Comparison of ENCODE assay signal across 16 cellular contexts in the genomic region with DNA sequence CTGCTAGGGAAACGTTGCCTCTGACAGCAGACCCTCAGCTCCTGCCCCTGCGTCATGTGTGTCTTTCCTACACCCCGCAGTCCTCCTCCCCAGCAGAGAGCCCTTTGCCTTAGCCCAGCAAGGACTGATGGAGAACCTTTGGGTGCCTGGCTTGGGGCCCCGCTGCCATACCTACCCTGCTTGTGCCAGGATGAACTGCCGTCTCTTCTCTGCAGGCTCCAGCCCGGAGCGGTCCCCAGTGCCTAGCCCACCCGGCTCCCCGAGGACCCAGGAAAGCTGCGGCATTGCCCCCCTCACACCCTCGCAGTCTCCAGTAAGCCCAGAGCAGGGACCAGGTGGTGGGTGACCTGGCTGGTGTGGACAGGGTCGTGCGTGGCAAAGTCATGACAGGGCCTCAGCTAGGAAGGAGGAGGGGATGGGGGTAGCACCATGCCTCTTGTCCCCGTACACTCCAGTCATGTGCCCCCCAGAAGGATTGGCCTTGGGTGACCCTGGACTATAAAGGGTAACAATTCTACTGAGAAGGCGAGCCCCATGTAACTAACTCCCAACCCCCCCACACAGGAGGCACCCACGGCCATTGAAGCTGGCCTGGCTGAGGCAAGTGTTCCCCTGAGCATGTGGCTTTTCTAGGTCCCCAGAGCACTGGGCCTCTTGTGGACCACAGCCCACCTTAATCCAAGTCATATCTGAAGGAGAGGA. TPM values are rescaled to one million over a fixed set of nuclear protein-coding genes. Genes with fewer than 3 reads are reported as not detected.
DNase-seq lines count a peak whose midpoint lies in the region; ATAC-seq, FAIRE-seq and TF ChIP-seq lines count a peak whose summit lies in the region.
"Had no signal": no experiment of that assay in that cellular context is flagged by ENCODE, and none has a peak within 500 bp of the region (broad histone marks: within the 10 kb centered on the region; RNA-seq: fewer than 3 reads in every experiment).

No MANE protein-coding gene starts in this region.

- no peak for TF ChIP-seq EP300 in H1 (IDR thresholded peaks at IDR 0.05; ENCODE audit: borderline replicate concordance in 1 of 2, low read depth in 2 of 2, low read length in 2 of 2)
- TF ChIP-seq EP300 in upper lobe of left lung (IDR thresholded peaks at IDR 0.05) = no peak

- H4K8ac ChIP-seq in H1 (ENCODE audit: extremely low read depth, insufficient read depth, low read length) = peak overlapping the region; percentile 45; the same call in 1 of the 2 replicates

- no peak overlapping the region for H3K4me3 ChIP-seq in heart right ventricle
- no peak overlapping the region for H3K4me3 ChIP-seq in right atrium auricular region
- no peak overlapping the region for H3K4me3 ChIP-seq in H1 (ENCODE audit: extremely low read depth in 1 of 4, insufficient read depth in 2 of 4, low read depth in 3 of 4, low read length in 4 of 4)
- no peak overlapping the region for H3K4me3 ChIP-seq in upper lobe of left lung
- H3K4me3 ChIP-seq in endodermal cell (ENCODE audit: low read length) = no peak overlapping the region
- H3K4me3 ChIP-seq: A549, MG63 had no signal

- H3K4me1 ChIP-seq in heart right ventricle = peaks cover 9 to 79% (median 42%) of the 10 kb centered on the region in 9 donors
- H3K4me1 ChIP-seq in right atrium auricular region = peaks cover 0 to 45% of the 10 kb centered on the region in 2 donors
- peaks cover 0 to 21% (median 14%) of the 10 kb centered on the region in 4 experiments; a peak in 6 of 7 replicates for H3K4me1 ChIP-seq in H1 (replicated peaks in 1 of 4; ENCODE audit: control insufficient read depth in 3 of 4, insufficient read depth in 4 of 4, low read length in 3 of 4)
- peaks cover 58 to 60% (median 59%) of the 10 kb centered on the region in 4 donors for H3K4me1 ChIP-seq in upper lobe of left lung
- H3K4me1 ChIP-seq in endodermal cell (ENCODE audit: control insufficient read depth, insufficient read depth, low read length) = peaks cover 13% of the 10 kb centered on the region

- no peaks in the 10 kb centered on the region for H3K79me2 ChIP-seq in H1 (ENCODE audit: control insufficient read depth in 1 of 2, insufficient read depth in 2 of 2, low read length in 2 of 2)

- no peaks in the 10 kb centered on the region for H4K20me1 ChIP-seq in H1 (replicated peaks in 1 of 2; ENCODE audit: control insufficient read depth in 1 of 2, insufficient read depth in 2 of 2, low read length in 2 of 2)

- TF ChIP-seq RAD21 in H1 (IDR thresholded peaks at IDR 0.05 in 1 of 2, conservative IDR thresholded peaks at IDR 0.05 in 1 of 2; ENCODE audit: low read depth in 2 of 2, low read length in 2 of 2) = no peak

- POLR2A ChIA-PET in H1 (lab: Charles Lee; ENCODE audit: partially characterized antibody) = interaction anchor here (0.9 to 2.2 kb wide), 6 partner anchors 11 to 64 kb away, joined by 3 to 9 read pairs (median 4); partner anchors contain the start of genes ADAM33 and ADISSP

- H3K23me2 ChIP-seq in H1 (ENCODE audit: low read depth, low read length) = peaks cover 6% of the 10 kb centered on the region; the same call in 1 of the 2 replicates

- no peak for DNase-seq in heart right ventricle
- no peak for DNase-seq in right atrium auricular region (ENCODE audit: low spot score)
- DNase-seq in H1 (ENCODE audit: low read depth in 1 of 2, low spot score in 2 of 2) = no peak
- no peak for DNase-seq in neural crest cell (ENCODE audit: low read depth, low spot score)
- peak in 1 of 2 donors; percentile 53 for DNase-seq in upper lobe of left lung
- no peak for DNase-seq in activated CD8-positive, alpha-beta memory T cell treated with anti-CD3 and anti-CD28 coated beads, Interleukin-2, amount 50 U/mL, for 48 hours
- no peak for DNase-seq in activated CD4-positive, alpha-beta T cell treated with anti-CD3 and anti-CD28 coated beads, Interleukin-2, amount 50 U/mL, for 1 hour
- DNase-seq in endodermal cell = no peak
- DNase-seq: MG63, NCI-H1105 treated with DMSO at 0.1 percent for 48 hours, NCI-H1930, NCI-H2171 treated with DMSO at 0.1 percent for 48 hours, NCI-H774 had no signal

- H3K23ac ChIP-seq in H1 (ENCODE audit: insufficient read length) = no peak overlapping the region

- H3K36me3 ChIP-seq in heart right ventricle = peaks cover 0 to 56% (median 9%) of the 10 kb centered on the region in 9 donors
- no peaks in the 10 kb centered on the region for H3K36me3 ChIP-seq in right atrium auricular region
- no peaks in the 10 kb centered on the region for H3K36me3 ChIP-seq in H1 (ENCODE audit: control insufficient read depth in 2 of 4, insufficient read depth in 4 of 4, low read length in 3 of 4)
- H3K36me3 ChIP-seq in upper lobe of left lung = peaks cover 0 to 37% (median 3%) of the 10 kb centered on the region in 4 donors
- no peaks in the 10 kb centered on the region for H3K36me3 ChIP-seq in endodermal cell (ENCODE audit: control insufficient read depth, insufficient read depth, low read length)
- H3K36me3 ChIP-seq: MG63 had no signal

- H2BK5ac ChIP-seq in H1 (ENCODE audit: low read depth, low read length) = no peak overlapping the region

- no peak overlapping the region for H3K4ac ChIP-seq in H1 (replicated peaks; ENCODE audit: insufficient read length, low read depth, low read length)

- no peaks in the 10 kb centered on the region for H3K9me3 ChIP-seq in heart right ventricle
- no peaks in the 10 kb centered on the region for H3K9me3 ChIP-seq in right atrium auricular region
- H3K9me3 ChIP-seq in H1 (ENCODE audit: insufficient read depth in 2 of 2, low read depth in 1 of 2, low read length in 1 of 2) = no peaks in the 10 kb centered on the region
- H3K9me3 ChIP-seq in upper lobe of left lung = no peaks in the 10 kb centered on the region
- H3K9me3 ChIP-seq in endodermal cell (ENCODE audit: control insufficient read depth, low read length) = no peaks in the 10 kb centered on the region
- H3K9me3 ChIP-seq: A549, MG63 had no signal

- no peak for ATAC-seq in heart right ventricle
- ATAC-seq in upper lobe of left lung (ENCODE audit: low FRiP score in 2 of 2) = no peak

- 0 out of 2 replicates have a peak overlapping the region, but pooled peaks have one; percentile 22 for H2BK20ac ChIP-seq in H1 (ENCODE audit: low read length)

- H3K27me3 Mint-ChIP-seq in neural crest cell (ENCODE audit: low read depth) (peaks cover 23% of the 10 kb centered on the region), endodermal cell (ENCODE audit: insufficient read depth) (peaks cover 14% of the 10 kb centered on the region)

- no peak overlapping the region for H4K91ac ChIP-seq in H1 (replicated peaks; ENCODE audit: insufficient read length, low read length)

- intact Hi-C loops in heart right ventricle (cut with DNase I) = no loop called here

- H3K4me3 Mint-ChIP-seq in neural crest cell (no peak overlapping the region), endodermal cell (no peak overlapping the region)

- TF ChIP-seq POLR2A in H1 (IDR thresholded peaks at IDR 0.05; ENCODE audit: control extremely low read depth in 1 of 2, low read depth in 2 of 2, low read length in 2 of 2) (no peak), upper lobe of left lung (IDR thresholded peaks at IDR 0.05) (no peak)

- 0 out of 2 replicates have a peak overlapping the region, but pooled peaks have one; percentile 0 for H2BK12ac ChIP-seq in H1 (ENCODE audit: low read depth, low read length)

- no peak overlapping the region for H2AFZ ChIP-seq in H1 (ENCODE audit: low read length)

- H3K4me2 ChIP-seq in H1 (ENCODE audit: insufficient read depth in 1 of 2, low read depth in 2 of 2, low read length in 2 of 2) = no peak overlapping the region
- H3K4me2 ChIP-seq: A549 had no signal

- H3K18ac ChIP-seq in H1 (ENCODE audit: extremely low read depth, low read length) = no peak overlapping the region

- no peak overlapping the region for H3K14ac ChIP-seq in H1 (ENCODE audit: insufficient read length)

- TF ChIP-seq CTCF in heart right ventricle (IDR thresholded peaks at IDR 0.05) = no peak
- no peak for TF ChIP-seq CTCF in right atrium auricular region (IDR thresholded peaks at IDR 0.05)
- TF ChIP-seq CTCF in H1 (IDR thresholded peaks at IDR 0.05; ENCODE audit: control extremely low read depth in 1 of 3, insufficient read depth in 1 of 3, low read depth in 1 of 3, low read length in 3 of 3) = no peak
- TF ChIP-seq CTCF in neural crest cell (conservative IDR thresholded peaks at IDR 0.05) = no peak
- TF ChIP-seq CTCF in upper lobe of left lung (IDR thresholded peaks at IDR 0.05) = no peak
- no peak for TF ChIP-seq CTCF in endodermal cell (conservative IDR thresholded peaks at IDR 0.05)

- no peak for FAIRE-seq in H1 (lab: Jason Lieb, UNC)
- FAIRE-seq: A549, H54 had no signal

- H2AK5ac ChIP-seq in H1 (ENCODE audit: low read depth, low read length) = no peak overlapping the region

- H3K9ac ChIP-seq in H1 (replicated peaks in 1 of 4; ENCODE audit: extremely low read depth in 1 of 4, low read depth in 3 of 4, low read length in 3 of 4) (no peak overlapping the region), endodermal cell (ENCODE audit: extremely low read depth, low read length, poor library complexity, severe bottlenecking) (no peak overlapping the region)

- H3K4me1 Mint-ChIP-seq in neural crest cell (peaks cover 30% of the 10 kb centered on the region), endodermal cell (peaks cover 17% of the 10 kb centered on the region)

- no peak overlapping the region for H3K56ac ChIP-seq in H1 (replicated peaks; ENCODE audit: insufficient read length, low read depth, low read length)

- H3K36me3 Mint-ChIP-seq in neural crest cell (ENCODE audit: low read depth) (no peaks in the 10 kb centered on the region), endodermal cell (ENCODE audit: low read depth) (no peaks in the 10 kb centered on the region)

- CTCF ChIA-PET in H1 (lab: Charles Lee; ENCODE audit: partially characterized antibody) = interaction anchor here (0.6 to 18.5 kb wide), 18 partner anchors 13 to 185 kb away, joined by 3 to 308 read pairs (median 5); partner anchors contain the start of gene SIGLEC1

- 88 to 91% methylated on average over 16 of the region's 16 CpGs for whole genome bisulfite sequencing in heart right ventricle, 2 donors
- 85% methylated on average over 12 of the region's 16 CpGs; no CpG with 5 or more reads in 1 of the 2 experiments for WGBS in H1 (ENCODE audit: extremely low coverage in 1 of 2, insufficient coverage in 1 of 2, insufficient read length in 1 of 2, insufficient replicate concordance in 2 of 2, low coverage in 1 of 2, low lambda C conversion rate in 2 of 2, missing lambda C conversion rate in 1 of 2), 2 experiments
- WGBS in upper lobe of left lung, 2 donors = 81 to 84% methylated on average over 9 to 16 of the region's 16 CpGs
- WGBS in endodermal cell (ENCODE audit: insufficient coverage in 1 of 2, insufficient read length in 1 of 2), 2 experiments = 74 to 95% methylated on average over 4 to 16 of the region's 16 CpGs

- no peak overlapping the region for H2BK15ac ChIP-seq in H1 (ENCODE audit: low read length)

- no peaks in the 10 kb centered on the region for H3K79me1 ChIP-seq in H1 (ENCODE audit: low read depth, low read length)

- no peak overlapping the region for H2BK120ac ChIP-seq in H1 (replicated peaks; ENCODE audit: low read depth, low read length)

- peak overlapping the region; percentile 71 for H3K27ac Mint-ChIP-seq in neural crest cell (ENCODE audit: unreplicated experiment)
- no peak overlapping the region for H3K27ac Mint-ChIP-seq in endodermal cell

- H3K27ac ChIP-seq in heart right ventricle (peak overlapping the region in 8 of 10 donors; percentile 75 to 95 (median 87)), right atrium auricular region (peak overlapping the region in 1 of 2 donors; percentile 57), H1 (ENCODE audit: low read depth, low read length) (no peak overlapping the region), upper lobe of left lung (peak overlapping the region; percentile 75 to 91 (median 80)), endodermal cell (ENCODE audit: low read depth, low read length) (no peak overlapping the region)

- no peaks in the 10 kb centered on the region for H3K9me3 Mint-ChIP-seq in neural crest cell
- no peaks in the 10 kb centered on the region for H3K9me3 Mint-ChIP-seq in endodermal cell

- H3K27me3 ChIP-seq in heart right ventricle (peaks cover 0 to 4% (median 0%) of the 10 kb centered on the region in 7 donors), right atrium auricular region (no peaks in the 10 kb centered on the region), H1 (replicated peaks in 1 of 4; ENCODE audit: control insufficient read depth in 3 of 4, extremely low read depth in 1 of 4, insufficient read depth in 3 of 4, low read length in 3 of 4) (peaks cover 0 to 4% (median 1%) of the 10 kb centered on the region in 4 experiments; a peak in 3 of 7 replicates), upper lobe of left lung (no peaks in the 10 kb centered on the region), endodermal cell (ENCODE audit: control insufficient read depth, insufficient read depth, low read length, poor library complexity, severe bottlenecking) (peaks cover 10% of the 10 kb centered on the region)
- H3K27me3 ChIP-seq: MG63 had no signal

- H4K5ac ChIP-seq in H1 (ENCODE audit: insufficient read length, low read depth, low read length) = no peak overlapping the region

RNA-seq across cellular contexts. Expression of gene HSPA12B, which starts 8.3 kb away (rescaled TPM):
- total RNA-seq in heart right ventricle (10 to 100 TPM in 7 of 10 donors, 1 to 10 TPM in 3; 8.4 to 26.5 (median 11.2) TPM), right atrium auricular region (10 to 100 TPM; 11.2 to 13.4 TPM), neural crest cell (1.1 and 1.3 TPM in 2 replicates), upper lobe of left lung (10 to 100 TPM; 18.4 to 53.7 (median 21.5) TPM), endodermal cell (1 to 10 TPM; 1.1 to 1.4 TPM)
- polyA plus RNA-seq in heart right ventricle (10 to 100 TPM; 19.7 to 21.7 TPM), H1 (2011; rRNA removed) (2.2 and 3.5 TPM in 2 replicates)
- 4.3 and 4.9 TPM in 2 replicates for total RNA-seq in H1 (2021; fragmentation: NEBNext Ultra II Directional; extraction: Animal tissue kit (Norgen Biotek cat#: 25700))
- polyA plus RNA-seq in H1 (2011; cell fraction: cytosol; rRNA removed) = 3.1 TPM
- 7.7 TPM for polyA plus RNA-seq in H1 (2011; cell fraction: nucleus; rRNA removed)
- polyA plus RNA-seq in H1 (2012, experiment 1 of 2) = 2.8 to 6.7 TPM (median 5.2 TPM) in 4 replicates
- 2.5 TPM for polyA plus RNA-seq in H1 (2012, experiment 2 of 2)
- polyA plus RNA-seq in H1 (2013, experiment 1 of 2) = 2.7 TPM
- 2.5 TPM for polyA plus RNA-seq in H1 (2013, experiment 2 of 2)
- polyA minus RNA-seq in H1 (2011; rRNA and poly(A)+ RNA removed) = 1.6 and 1.9 TPM in 2 replicates
- polyA minus RNA-seq in H1 (2011; cell fraction: cytosol; rRNA and poly(A)+ RNA removed) = 2.5 TPM
- polyA minus RNA-seq in H1 (2011; cell fraction: nucleus; rRNA and poly(A)+ RNA removed) = 8.1 TPM
- 1.5 TPM for polyA plus RNA-seq in endodermal cell (2013, experiment 1 of 2)
- polyA plus RNA-seq in endodermal cell (2013, experiment 2 of 2) = 1.1 TPM
- total RNA-seq: NCI-H460 had no signal

RNA-seq across cellular contexts. Expression of gene ADISSP, which starts 26.8 kb away (rescaled TPM):
- total RNA-seq in heart right ventricle (10 to 100 TPM in 4 of 10 donors, 1 to 10 TPM in 6; 7.7 to 15.7 (median 9.7) TPM), right atrium auricular region (10 to 100 TPM; 10.8 to 11.2 TPM), neural crest cell (86.0 and 93.0 TPM in 2 replicates), upper lobe of left lung (10 to 100 TPM in 5 of 6 donors, 1 to 10 TPM in 1; 6.7 to 41.9 (median 39.1) TPM), endodermal cell (10 to 100 TPM; 38.8 to 43.3 TPM)
- polyA plus RNA-seq in heart right ventricle (10 to 100 TPM; 14.6 to 21.0 TPM), H1 (2011; rRNA removed) (141 and 202 TPM in 2 replicates)
- total RNA-seq in H1 (2021; fragmentation: NEBNext Ultra II Directional; extraction: Animal tissue kit (Norgen Biotek cat#: 25700)) = 111 and 117 TPM in 2 replicates
- 101 TPM for polyA plus RNA-seq in H1 (2011; cell fraction: cytosol; rRNA removed)
- 110 TPM for polyA plus RNA-seq in H1 (2011; cell fraction: nucleus; rRNA removed)
- polyA plus RNA-seq in H1 (2012, experiment 1 of 2) = 73.7 to 130 TPM (median 117 TPM) in 4 replicates
- 104 TPM for polyA plus RNA-seq in H1 (2012, experiment 2 of 2)
- polyA plus RNA-seq in H1 (2013, experiment 1 of 2) = 98.3 TPM
- polyA plus RNA-seq in H1 (2013, experiment 2 of 2) = 102 TPM
- polyA minus RNA-seq in H1 (2011; rRNA and poly(A)+ RNA removed) = 43.6 and 51.4 TPM in 2 replicates
- polyA minus RNA-seq in H1 (2011; cell fraction: cytosol; rRNA and poly(A)+ RNA removed) = 71.0 TPM
- 41.3 TPM for polyA minus RNA-seq in H1 (2011; cell fraction: nucleus; rRNA and poly(A)+ RNA removed)
- 55.3 TPM for polyA plus RNA-seq in endodermal cell (2013, experiment 1 of 2)
- polyA plus RNA-seq in endodermal cell (2013, experiment 2 of 2) = 45.3 TPM

RNA-seq across cellular contexts. Expression of gene SIGLEC1, which starts 28.4 kb away (rescaled TPM):
- total RNA-seq in heart right ventricle (10 to 100 TPM in 2 of 10 donors, 1 to 10 TPM in 8; 1.3 to 22.4 (median 2.8) TPM), right atrium auricular region (1 to 10 TPM; 3.2 to 3.9 TPM), neural crest cell (not detected in 2 replicates), upper lobe of left lung (10 to 100 TPM; 14.4 to 69.9 (median 60.7) TPM), endodermal cell (not detected)
- polyA plus RNA-seq in heart right ventricle (10 to 100 TPM in 1 of 2 donors, 1 to 10 TPM in 1; 1.8 to 13.0 TPM), H1 (2011; rRNA removed) (0.02 TPM in 2 replicates)
- total RNA-seq in H1 (2021; fragmentation: NEBNext Ultra II Directional; extraction: Animal tissue kit (Norgen Biotek cat#: 25700)) = not detected in 2 replicates
- not detected for polyA plus RNA-seq in H1 (2011; cell fraction: cytosol; rRNA removed)
- polyA plus RNA-seq in H1 (2011; cell fraction: nucleus; rRNA removed) = 0.04 TPM
- polyA plus RNA-seq in H1 (2012, experiment 1 of 2) = not detected in 4 replicates
- polyA plus RNA-seq in H1 (2012, experiment 2 of 2) = not detected
- polyA plus RNA-seq in H1 (2013, experiment 1 of 2) = not detected
- polyA plus RNA-seq in H1 (2013, experiment 2 of 2) = not detected
- not detected in 2 replicates for polyA minus RNA-seq in H1 (2011; rRNA and poly(A)+ RNA removed)
- polyA minus RNA-seq in H1 (2011; cell fraction: cytosol; rRNA and poly(A)+ RNA removed) = not detected
- polyA minus RNA-seq in H1 (2011; cell fraction: nucleus; rRNA and poly(A)+ RNA removed) = not detected
- not detected for polyA plus RNA-seq in endodermal cell (2013, experiment 1 of 2)
- polyA plus RNA-seq in endodermal cell (2013, experiment 2 of 2) = not detected
- total RNA-seq: NCI-H460 had no signal

RNA-seq across cellular contexts. Expression of gene SPEF1, which starts 40.5 kb away (rescaled TPM):
- total RNA-seq in heart right ventricle (under 1 TPM in 6 of 10 donors, not detected in 4; 0.16 to 0.47 (median 0.23) TPM), right atrium auricular region (under 1 TPM in 1 of 2 donors, not detected in 1; 0.31 TPM), neural crest cell (0.54 and 0.55 TPM in 2 replicates), upper lobe of left lung (10 to 100 TPM in 1 of 6 donors, 1 to 10 TPM in 4, under 1 TPM in 1; 0.34 to 15.1 (median 5.4) TPM), endodermal cell (under 1 TPM; 0.35 to 0.44 TPM)
- polyA plus RNA-seq in heart right ventricle (under 1 TPM; 0.07 to 0.29 TPM), H1 (2011; rRNA removed) (0.50 and 0.51 TPM in 2 replicates)
- total RNA-seq in H1 (2021; fragmentation: NEBNext Ultra II Directional; extraction: Animal tissue kit (Norgen Biotek cat#: 25700)) = 0.65 and 0.71 TPM in 2 replicates
- 0.78 TPM for polyA plus RNA-seq in H1 (2011; cell fraction: cytosol; rRNA removed)
- 0.88 TPM for polyA plus RNA-seq in H1 (2011; cell fraction: nucleus; rRNA removed)
- 0.56 to 0.80 TPM (median 0.68 TPM) in 4 replicates for polyA plus RNA-seq in H1 (2012, experiment 1 of 2)
- 0.64 TPM for polyA plus RNA-seq in H1 (2012, experiment 2 of 2)
- 0.43 TPM for polyA plus RNA-seq in H1 (2013, experiment 1 of 2)
- 0.37 TPM for polyA plus RNA-seq in H1 (2013, experiment 2 of 2)
- 0.37 TPM in 1 of 2 replicates, not detected in the other for polyA minus RNA-seq in H1 (2011; rRNA and poly(A)+ RNA removed)
- polyA minus RNA-seq in H1 (2011; cell fraction: cytosol; rRNA and poly(A)+ RNA removed) = not detected
- polyA minus RNA-seq in H1 (2011; cell fraction: nucleus; rRNA and poly(A)+ RNA removed) = 0.50 TPM
- 0.57 TPM for polyA plus RNA-seq in endodermal cell (2013, experiment 1 of 2)
- polyA plus RNA-seq in endodermal cell (2013, experiment 2 of 2) = 0.66 TPM

RNA-seq across cellular contexts. Expression of gene CENPB, which starts 45.8 kb away (rescaled TPM):
- total RNA-seq in heart right ventricle (10 to 100 TPM; 52.3 to 95.7 (median 67.7) TPM), right atrium auricular region (10 to 100 TPM; 49.1 to 77.1 TPM), neural crest cell (82.1 and 83.6 TPM in 2 replicates), upper lobe of left lung (100 to 1,000 TPM in 2 of 6 donors, 10 to 100 TPM in 4; 56.6 to 125 (median 89.7) TPM), endodermal cell (10 to 100 TPM; 43.0 to 50.7 TPM)
- polyA plus RNA-seq in heart right ventricle (10 to 100 TPM; 52.9 to 76.5 TPM), H1 (2011; rRNA removed) (17.7 and 25.2 TPM in 2 replicates)
- 51.6 and 52.8 TPM in 2 replicates for total RNA-seq in H1 (2021; fragmentation: NEBNext Ultra II Directional; extraction: Animal tissue kit (Norgen Biotek cat#: 25700))
- 27.2 TPM for polyA plus RNA-seq in H1 (2011; cell fraction: cytosol; rRNA removed)
- 20.7 TPM for polyA plus RNA-seq in H1 (2011; cell fraction: nucleus; rRNA removed)
- 30.1 to 45.6 TPM (median 44.3 TPM) in 4 replicates for polyA plus RNA-seq in H1 (2012, experiment 1 of 2)
- polyA plus RNA-seq in H1 (2012, experiment 2 of 2) = 37.2 TPM
- 25.0 TPM for polyA plus RNA-seq in H1 (2013, experiment 1 of 2)
- 25.0 TPM for polyA plus RNA-seq in H1 (2013, experiment 2 of 2)
- polyA minus RNA-seq in H1 (2011; rRNA and poly(A)+ RNA removed) = 18.1 and 24.6 TPM in 2 replicates
- polyA minus RNA-seq in H1 (2011; cell fraction: cytosol; rRNA and poly(A)+ RNA removed) = 29.3 TPM
- polyA minus RNA-seq in H1 (2011; cell fraction: nucleus; rRNA and poly(A)+ RNA removed) = 17.5 TPM
- 43.7 TPM for polyA plus RNA-seq in endodermal cell (2013, experiment 1 of 2)
- 43.5 TPM for polyA plus RNA-seq in endodermal cell (2013, experiment 2 of 2)

Comparison
In these comparisons a context has a peak if more than half of its experiments do, and no peak if none do; other contexts are left out.
1. H3K27ac ChIP-seq: peak in heart right ventricle (8 of 10) and upper lobe of left lung (4 of 4); none in H1 (single experiment) and endodermal cell (single experiment).